In the genomic region with DNA sequence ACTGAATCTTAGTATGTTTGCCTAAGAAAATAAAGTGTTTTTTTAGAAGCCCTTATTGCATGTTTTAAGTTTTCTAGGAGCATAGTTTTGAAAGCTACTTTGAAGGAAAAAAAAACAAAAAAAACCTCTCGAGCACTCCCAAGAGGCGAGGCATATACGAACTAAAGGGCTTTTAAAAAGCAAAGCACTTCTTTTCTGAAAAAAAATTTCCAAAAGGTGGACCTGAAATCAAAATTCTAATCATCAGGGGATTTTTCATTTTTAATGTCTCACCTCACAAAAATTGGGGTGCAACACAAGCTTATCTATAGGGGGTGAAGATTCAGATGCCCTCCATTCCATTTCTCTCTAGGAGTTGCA, we compare ENCODE assay signal across 8 cellular contexts. TPM values are rescaled to one million over a fixed set of nuclear protein-coding genes. Genes with fewer than 3 reads are reported as not detected.
A peak's percentile ranks its signal among the peaks of the same experiment; 100 is the strongest.
DNase-seq lines count a peak whose midpoint lies in the region; ATAC-seq, FAIRE-seq and TF ChIP-seq lines count a peak whose summit lies in the region.

No MANE protein-coding gene starts in this region.

- dilution Hi-C loops in keratinocyte (cut with MboI; ENCODE audit: extremely low pct_ligation_motif_present, low sequenced_read_pairs), result no loop called here

- H3K4me3 ChIP-seq in keratinocyte (ENCODE audit: control insufficient read depth in 2 of 3, extremely low read depth in 1 of 3, insufficient read depth in 2 of 3, low read depth in 1 of 3, low read length in 3 of 3), result peak overlapping the region; percentile 96 to 97 (median 97)

- H3K27me3 ChIP-seq in keratinocyte (ENCODE audit: control insufficient read depth, extremely low read depth, insufficient read depth, low read length), result no peaks in the 10 kb centered on the region

- H3K36me3 Mint-ChIP-seq in activated T-cell treated with anti-CD3 and anti-CD28 coated beads, Interleukin-2, amount 50 U/mL, for 24 hours (ENCODE audit: low read depth), result peaks cover 78% of the 10 kb centered on the region
- H3K36me3 Mint-ChIP-seq in activated T-helper 17 cell treated with anti-CD3 and anti-CD28 coated beads, Interleukin-2, amount 50 U/mL, for 72 hours (ENCODE audit: low read depth), result peaks cover 85% of the 10 kb centered on the region

- no peak for ATAC-seq in activated T-helper 17 cell treated with anti-CD3 and anti-CD28 coated beads, Interleukin-2, amount 50 U/mL, for 72 hours (replicated peaks)
- no peak for ATAC-seq in HG03457 (IDR thresholded peaks at IDR 0.05; ENCODE audit: unreplicated experiment)
- no peak for ATAC-seq in GM18858 (IDR thresholded peaks at IDR 0.05; ENCODE audit: unreplicated experiment)

- H3K9me3 Mint-ChIP-seq in activated T-cell treated with anti-CD3 and anti-CD28 coated beads, Interleukin-2, amount 50 U/mL, for 24 hours, result no peaks in the 10 kb centered on the region
- H3K9me3 Mint-ChIP-seq in activated T-helper 17 cell treated with anti-CD3 and anti-CD28 coated beads, Interleukin-2, amount 50 U/mL, for 72 hours, result no peaks in the 10 kb centered on the region

- peak overlapping the region; percentile 99 for H3K4me3 Mint-ChIP-seq in activated T-cell treated with anti-CD3 and anti-CD28 coated beads, Interleukin-2, amount 50 U/mL, for 24 hours
- H3K4me3 Mint-ChIP-seq in activated T-helper 17 cell treated with anti-CD3 and anti-CD28 coated beads, Interleukin-2, amount 50 U/mL, for 72 hours, result peak overlapping the region; percentile 93

- peak overlapping the region; percentile 97 for H3K27ac Mint-ChIP-seq in activated T-cell treated with anti-CD3 and anti-CD28 coated beads, Interleukin-2, amount 50 U/mL, for 24 hours
- H3K27ac Mint-ChIP-seq in activated T-helper 17 cell treated with anti-CD3 and anti-CD28 coated beads, Interleukin-2, amount 50 U/mL, for 72 hours, result peak overlapping the region; percentile 97

- FAIRE-seq in keratinocyte (lab: Jason Lieb, UNC), result no peak
- FAIRE-seq in D721Med (lab: Jason Lieb, UNC), result no peak

- peak overlapping the region; percentile 99 for H2AFZ ChIP-seq in keratinocyte (ENCODE audit: control insufficient read depth, low read length)

- H4K20me1 ChIP-seq in keratinocyte (ENCODE audit: control insufficient read depth, extremely low read depth, insufficient read depth, low read length), result no peaks in the 10 kb centered on the region

- peak overlapping the region; percentile 95 for H3K9ac ChIP-seq in keratinocyte (ENCODE audit: control insufficient read depth, extremely low read depth, insufficient read depth, low read length)

- H3K79me2 ChIP-seq in keratinocyte (ENCODE audit: control insufficient read depth, insufficient read depth, low read length), result peaks cover 23% of the 10 kb centered on the region

- no peaks in the 10 kb centered on the region for H3K9me1 ChIP-seq in keratinocyte (ENCODE audit: control insufficient read depth, extremely low read depth, insufficient read depth, low read length)

- H3K9me3 ChIP-seq in keratinocyte (ENCODE audit: control insufficient read depth, low read depth, low read length), result no peaks in the 10 kb centered on the region

- peaks cover 10% of the 10 kb centered on the region for H3K4me1 ChIP-seq in keratinocyte (ENCODE audit: control insufficient read depth, extremely low read depth, insufficient read depth, low read length)

- peaks cover 1 to 13% of the 10 kb centered on the region in 2 experiments for H3K36me3 ChIP-seq in keratinocyte (ENCODE audit: control insufficient read depth in 2 of 2, extremely low read depth in 1 of 2, insufficient read depth in 2 of 2, low read length in 2 of 2)

- no peak for DNase-seq in activated T-cell treated with anti-CD3 and anti-CD28 coated beads, Interleukin-2, amount 50 U/mL, for 24 hours
- no peak for DNase-seq in activated T-cell treated with anti-CD3 and anti-CD28 coated beads, Interleukin-2, amount 50 U/mL, for 48 hours
- DNase-seq in keratinocyte (ENCODE audit: low read depth, low spot score) (no peak), D721Med (ENCODE audit: insufficient read length, low spot score) (no peak)

- TF ChIP-seq CTCF in keratinocyte (optimal IDR thresholded peaks at IDR 0.05 in 1 of 3, IDR thresholded peaks at IDR 0.05 in 1 of 3, conservative IDR thresholded peaks at IDR 0.05 in 1 of 3; ENCODE audit: extremely low read depth in 1 of 3, insufficient read depth in 2 of 3, low read length in 3 of 3) (no peak), D721Med (IDR thresholded peaks at IDR 0.05; ENCODE audit: insufficient read depth, missing control alignments) (no peak)

- peak overlapping the region; percentile 78 for H3K4me2 ChIP-seq in keratinocyte (ENCODE audit: control insufficient read depth, extremely low read depth, insufficient read depth, low read depth, low read length)

- no peaks in the 10 kb centered on the region for H3K27me3 Mint-ChIP-seq in activated T-cell treated with anti-CD3 and anti-CD28 coated beads, Interleukin-2, amount 50 U/mL, for 24 hours
- no peaks in the 10 kb centered on the region for H3K27me3 Mint-ChIP-seq in activated T-helper 17 cell treated with anti-CD3 and anti-CD28 coated beads, Interleukin-2, amount 50 U/mL, for 72 hours

- H3K27ac ChIP-seq in keratinocyte (ENCODE audit: control insufficient read depth, insufficient read depth, low read length) (peak overlapping the region; percentile 89), temporal lobe (ENCODE audit: low read depth, low read length) (peak overlapping the region; percentile 77)

- peaks cover 49% of the 10 kb centered on the region for H3K4me1 Mint-ChIP-seq in activated T-cell treated with anti-CD3 and anti-CD28 coated beads, Interleukin-2, amount 50 U/mL, for 24 hours (ENCODE audit: low read depth)
- peaks cover 24% of the 10 kb centered on the region for H3K4me1 Mint-ChIP-seq in activated T-helper 17 cell treated with anti-CD3 and anti-CD28 coated beads, Interleukin-2, amount 50 U/mL, for 72 hours

RNA-seq across cellular contexts. Expression of a gene that starts 0.6 kb away (rescaled TPM):
- 10 to 100 TPM; 19.7 to 25.8 TPM for total RNA-seq in activated T-helper 17 cell treated with anti-CD3 and anti-CD28 coated beads, Interleukin-2, amount 50 U/mL, for 72 hours
- 5.3 to 11.3 TPM (median 5.4 TPM) in 3 replicates for polyA plus RNA-seq in keratinocyte
- polyA plus RNA-seq in keratinocyte (2011; ENCODE audit: low read depth), result 4.6 TPM
- polyA plus RNA-seq in keratinocyte (2011; cell fraction: cytosol; rRNA removed), result 3.2 and 6.4 TPM in 2 replicates
- polyA plus RNA-seq in keratinocyte (2011; cell fraction: nucleus; rRNA removed), result 9.9 and 14.4 TPM in 2 replicates
- 4.8 and 6.7 TPM in 2 replicates for polyA plus RNA-seq in keratinocyte (2012; ENCODE audit: low replicate concordance)
- polyA minus RNA-seq in keratinocyte, result 0.16 to 5.4 TPM (median 0.92 TPM) in 3 replicates
- 2.7 TPM for polyA minus RNA-seq in keratinocyte (2011; cell fraction: cytosol; rRNA and poly(A)+ RNA removed)
- 3.0 and 11.7 TPM in 2 replicates for polyA minus RNA-seq in keratinocyte (2011; cell fraction: nucleus; rRNA and poly(A)+ RNA removed)
- total RNA-seq in temporal lobe, result 18.2 TPM

RNA-seq across cellular contexts. Expression of a gene that starts 0.7 kb away (rescaled TPM):
- total RNA-seq in activated T-helper 17 cell treated with anti-CD3 and anti-CD28 coated beads, Interleukin-2, amount 50 U/mL, for 72 hours, result 10 to 100 TPM; 25.6 to 29.0 TPM
- 12.2 to 21.5 TPM (median 12.5 TPM) in 3 replicates for polyA plus RNA-seq in keratinocyte
- polyA plus RNA-seq in keratinocyte (2011; ENCODE audit: low read depth), result 24.8 TPM
- polyA plus RNA-seq in keratinocyte (2011; cell fraction: cytosol; rRNA removed), result 9.7 and 28.1 TPM in 2 replicates
- 12.4 and 21.1 TPM in 2 replicates for polyA plus RNA-seq in keratinocyte (2011; cell fraction: nucleus; rRNA removed)
- 12.2 and 12.3 TPM in 2 replicates for polyA plus RNA-seq in keratinocyte (2012; ENCODE audit: low replicate concordance)
- 2.5 to 17.6 TPM (median 4.8 TPM) in 3 replicates for polyA minus RNA-seq in keratinocyte
- 3.3 TPM for polyA minus RNA-seq in keratinocyte (2011; cell fraction: cytosol; rRNA and poly(A)+ RNA removed)
- polyA minus RNA-seq in keratinocyte (2011; cell fraction: nucleus; rRNA and poly(A)+ RNA removed), result 4.2 and 22.3 TPM in 2 replicates
- total RNA-seq in temporal lobe, result 16.2 TPM
